ENCODE assay signal across 23 cellular contexts in genomic region chr22:48267681-48268080, GRCh38.
A peak's percentile ranks its signal among the peaks of the same experiment; 100 is the strongest.
DNase-seq lines count a peak whose midpoint lies in the region; TF ChIP-seq lines count a peak whose summit lies in the region.
"Had no signal": no experiment of that assay in that cellular context is flagged by ENCODE, and none has a peak within 500 bp of the region (broad histone marks: within the 10 kb centered on the region; RNA-seq: fewer than 3 reads in every experiment).

No MANE protein-coding gene starts in this region.

- H3K27ac ChIP-seq in coronary artery (no peak overlapping the region), osteoblast (ENCODE audit: low read depth, low read length) (no peak overlapping the region)
- H3K27ac ChIP-seq: BLaER1 had no signal

- no peak overlapping the region for H2AFZ ChIP-seq in osteoblast (ENCODE audit: low read length)

- TF ChIP-seq CTCF in coronary artery (IDR thresholded peaks at IDR 0.05) = no peak
- TF ChIP-seq CTCF in osteoblast (IDR thresholded peaks at IDR 0.05; ENCODE audit: extremely low read depth, low read depth, low read length) = no peak

- no peak overlapping the region for H3K4me2 ChIP-seq in osteoblast (ENCODE audit: insufficient read depth, low read length)
- H3K4me2 ChIP-seq: BLaER1 had no signal

- H3K4me1 ChIP-seq in osteoblast (ENCODE audit: insufficient read depth, low read length) = no peaks in the 10 kb centered on the region
- H3K4me1 ChIP-seq: BE2C, BLaER1 had no signal

- no peaks in the 10 kb centered on the region for H3K79me2 ChIP-seq in osteoblast (ENCODE audit: insufficient read depth, low read length)

- no peaks in the 10 kb centered on the region for H3K36me3 ChIP-seq in H7 (replicated peaks; ENCODE audit: control insufficient read depth, insufficient read depth, low read length)
- no peaks in the 10 kb centered on the region for H3K36me3 ChIP-seq in osteoblast (ENCODE audit: insufficient read depth, low read length)
- H3K36me3 ChIP-seq: BE2C, BLaER1 had no signal

- H4K20me1 ChIP-seq in osteoblast (ENCODE audit: insufficient read depth, low read length) = no peaks in the 10 kb centered on the region
- H4K20me1 ChIP-seq: BLaER1 had no signal

- H3K9me3 ChIP-seq in osteoblast (ENCODE audit: low read depth, low read length) = peaks cover 2% of the 10 kb centered on the region
- H3K9me3 ChIP-seq: BLaER1 had no signal

- H3K4me3 ChIP-seq in H7 (ENCODE audit: insufficient read depth, low read depth, low read length) (no peak overlapping the region), coronary artery (no peak overlapping the region), osteoblast (ENCODE audit: insufficient read depth, low read length) (no peak overlapping the region)
- H3K4me3 ChIP-seq: BLaER1, GM12878 had no signal

- H3K27me3 ChIP-seq in H7 (ENCODE audit: control insufficient read depth, insufficient read depth, low read length) (no peaks in the 10 kb centered on the region), osteoblast (ENCODE audit: insufficient read depth, low read length) (no peaks in the 10 kb centered on the region)
- H3K27me3 ChIP-seq: BE2C, BLaER1 had no signal

- DNase-seq in NCI-H2171 treated with DMSO at 0.1 percent for 48 hours (lab: John Stamatoyannopoulos, UW) (peak; percentile 9), NCI-H2171 (lab: John Stamatoyannopoulos, UW) (no peak), H7 (peak; percentile 55), coronary artery (ENCODE audit: low spot score) (peak; percentile 64), osteoblast (ENCODE audit: insufficient read length, low spot score, missing footprints) (peak; percentile 22), HuH-7 (ENCODE audit: low spot score) (no peak), NCI-H1092 treated with DMSO at 0.1 percent for 48 hours (lab: John Stamatoyannopoulos, UW) (no peak)
- DNase-seq: 8988T; ACHN; BE2C; C1 segment of cervical spinal cord; CD4-positive, alpha-beta memory T cell; CD4-positive, CD25-positive, alpha-beta regulatory T cell; COR-L47; DMS 273 treated with DMSO at 0.1 percent for 48 hours; DMS153; DMS53; DMS79; DND-41; EL; GDM1 had no signal

Comparison
In these comparisons a context has a peak if more than half of its experiments do, and no peak if none do; other contexts are left out.
1. DNase-seq: peak in NCI-H2171 treated with DMSO at 0.1 percent for 48 hours (single experiment), H7 (single experiment), coronary artery (single experiment) and osteoblast (single experiment); none in NCI-H2171 (single experiment), HuH-7 (single experiment) and NCI-H1092 treated with DMSO at 0.1 percent for 48 hours (single experiment).